Comparison of ENCODE assay signal across 18 cellular contexts in genomic region chr7:146902728-146903127, GRCh38.
"Had no signal": no experiment of that assay in that cellular context is flagged by ENCODE, and none has a peak within 500 bp of the region (broad histone marks: within the 10 kb centered on the region; RNA-seq: fewer than 3 reads in every experiment).

No MANE protein-coding gene starts in this region.

- DNase-seq: activated CD4-positive, alpha-beta T cell treated with anti-CD3 and anti-CD28 coated beads, Interleukin-2, amount 50 U/mL, for 48 hours; activated naive CD4-positive, alpha-beta T cell treated with Interleukin-2 at 50 U/mL for 16 hours; anterior cingulate cortex; brain microvascular endothelial cell; esophagus squamous epithelium; hippocampal formation; kidney; left ventricle myocardium superior; mesenchymal stem cell; natural killer cell; stimulated activated CD4-positive, alpha-beta T cell treated with anti-CD3 and anti-CD28 coated beads, Interleukin-12 subunit alpha, Interleukin-12 subunit beta, amount 100 ng/mL, for 4 hours; stimulated activated CD4-positive, alpha-beta T cell treated with anti-CD3 and anti-CD28 coated beads, Interleukin-2, amount 100 ng/mL, for 24 hours; upper lobe of right lung had no signal

- H3K9me3 ChIP-seq: esophagus squamous epithelium, neutrophil, thoracic aorta, upper lobe of right lung had no signal

- H3K27ac ChIP-seq: brain microvascular endothelial cell, coronary artery, esophagus squamous epithelium, neutrophil, parathyroid adenoma, thoracic aorta, upper lobe of right lung had no signal

- H3K36me3 ChIP-seq: brain microvascular endothelial cell, esophagus squamous epithelium, neutrophil, thoracic aorta, upper lobe of right lung had no signal

- ATAC-seq: activated T-helper 17 cell treated with anti-CD3 and anti-CD28 coated beads, Interleukin-2, amount 50 U/mL, for 72 hours; left ventricle myocardium superior; natural killer cell; upper lobe of right lung had no signal

- H3K27me3 ChIP-seq: brain microvascular endothelial cell, esophagus squamous epithelium, neutrophil, upper lobe of right lung had no signal

- H3K4me1 ChIP-seq: esophagus squamous epithelium, parathyroid adenoma, upper lobe of right lung had no signal

- H3K4me3 ChIP-seq: coronary artery, esophagus squamous epithelium, thoracic aorta, upper lobe of right lung had no signal
